2 cellular contexts compared by ENCODE assay signal in genomic region chr16:87047221-87048037, GRCh38.
TF ChIP-seq lines count a peak whose summit lies in the region.

No MANE protein-coding gene starts in this region.

TF ChIP-seq in SK-N-SH, 30 proteins besides CTCF, POLR2A, EP300 and RAD21 (continued from another document):
- TF ChIP-seq EZH2phosphoT487 (IDR thresholded peaks at IDR 0.05; ENCODE audit: borderline replicate concordance, low read depth) (0 out of 2 replicates have a peak, but pooled peaks have one; percentile 6), YY1 (IDR thresholded peaks at IDR 0.05; ENCODE audit: low read depth) (no peak)
- TF ChIP-seq, protein P1, sequence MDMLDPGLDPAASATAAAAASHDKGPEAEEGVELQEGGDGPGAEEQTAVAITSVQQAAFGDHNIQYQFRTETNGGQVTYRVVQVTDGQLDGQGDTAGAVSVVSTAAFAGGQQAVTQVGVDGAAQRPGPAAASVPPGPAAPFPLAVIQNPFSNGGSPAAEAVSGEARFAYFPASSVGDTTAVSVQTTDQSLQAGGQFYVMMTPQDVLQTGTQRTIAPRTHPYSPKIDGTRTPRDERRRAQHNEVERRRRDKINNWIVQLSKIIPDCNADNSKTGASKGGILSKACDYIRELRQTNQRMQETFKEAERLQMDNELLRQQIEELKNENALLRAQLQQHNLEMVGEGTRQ (IDR thresholded peaks at IDR 0.05; ENCODE audit: borderline replicate concordance, low read depth, low read length): no peak

TF ChIP-seq in SK-N-SH treated with all-trans-retinoic acid at 6 μM for 48 hours, 23 proteins besides CTCF, POLR2A, EP300 and RAD21 (continued from another document):
- TF ChIP-seq CSRNP3 (CRISPR knock-in tag; IDR thresholded peaks at IDR 0.05) (no peak), RARB (CRISPR knock-in tag; IDR thresholded peaks at IDR 0.05) (no peak)
